Comparison of ENCODE assay signal across 8 cellular contexts in the genomic region with DNA sequence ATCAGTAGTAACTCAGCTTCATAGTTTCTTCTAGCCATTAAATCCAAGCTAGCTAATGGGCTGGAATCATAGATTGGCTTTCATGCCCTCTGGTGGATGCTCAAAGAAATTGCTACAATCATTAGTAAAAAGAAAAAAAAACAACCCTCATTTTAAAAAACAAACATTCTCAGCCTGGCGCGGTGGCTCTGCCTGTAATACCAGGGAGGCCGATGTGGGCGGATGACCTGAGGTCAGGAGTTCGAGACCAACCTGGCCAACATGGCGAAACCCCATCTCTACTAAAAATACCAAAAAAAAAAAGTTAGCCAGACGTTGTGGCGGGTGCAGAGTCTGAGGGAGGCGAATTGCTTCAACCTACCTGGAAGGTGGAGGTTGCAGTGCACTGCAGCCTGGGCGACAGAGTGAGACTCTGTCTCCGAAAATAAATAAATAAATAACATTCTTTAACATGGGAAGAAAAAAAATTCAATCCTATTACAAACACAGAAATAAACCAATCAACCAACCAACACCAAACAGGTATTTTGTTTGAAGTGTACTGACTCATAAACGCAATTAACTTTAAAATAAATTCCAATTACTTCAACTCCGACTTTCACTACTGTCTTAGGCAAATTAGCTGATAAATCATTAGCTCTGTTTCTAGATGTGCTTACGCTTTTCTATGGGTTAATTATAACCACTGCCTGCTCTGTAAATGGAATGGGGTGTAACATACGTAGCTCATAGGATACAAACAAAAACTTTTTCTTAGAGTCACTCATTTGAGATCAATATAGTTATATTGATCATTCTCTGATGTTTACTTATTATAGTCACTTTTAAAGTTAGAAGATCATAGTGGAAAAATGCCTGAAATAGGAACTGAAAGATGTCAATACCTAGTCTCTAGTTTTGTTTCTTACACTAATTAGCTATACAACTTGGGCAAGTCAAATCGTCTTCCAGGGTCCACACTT. TPM values are rescaled to one million over a fixed set of nuclear protein-coding genes. Genes with fewer than 3 reads are reported as not detected.
DNase-seq lines count a peak whose midpoint lies in the region; ATAC-seq and TF ChIP-seq lines count a peak whose summit lies in the region.

No MANE protein-coding gene starts in this region.

- DNase-seq in Right ventricle myocardium inferior (ENCODE audit: missing footprints) (peak; percentile 74), cardiac septum (ENCODE audit: low spot score) (no peak), NB4 (ENCODE audit: low read depth) (peak; percentile 65), SW 1271 (lab: John Stamatoyannopoulos, UW) (peak; percentile 63 to 89), brain pericyte (ENCODE audit: low read depth, low spot score) (peak; percentile 17), iPS-NIHi7 (ENCODE audit: extremely low spot score) (peak; percentile 54)
- peak; percentile 18 for DNase-seq in stimulated activated CD4-positive, alpha-beta T cell treated with anti-CD3 and anti-CD28 coated beads, Interleukin-4, amount 100 ng/mL, for 1 hour

- ATAC-seq in Right ventricle myocardium inferior = peak; percentile 34
- peak; percentile 66 for ATAC-seq in HG02678 (IDR thresholded peaks at IDR 0.05; ENCODE audit: unreplicated experiment)

- peak; percentile 48 for TF ChIP-seq CTCF in NB4 (IDR thresholded peaks at IDR 0.05; ENCODE audit: low read depth, low read length)

- intact Hi-C loops in Right ventricle myocardium inferior (cut with DNase I) = loop anchor here (10.0 kb wide), 1 partner anchor 460 kb away; no protein-coding TSS in a partner anchor
- intact Hi-C loops in cardiac septum (cut with DNase I) = loop anchor here (10.0 kb wide), 3 partner anchors 90 to 460 kb away; a partner anchor contains a TSS

- no peak for TF ChIP-seq POLR2A in NB4 (IDR thresholded peaks at IDR 0.05; ENCODE audit: extremely low read depth, insufficient read length)

- H3K4me3 ChIP-seq in NB4 (ENCODE audit: low read depth, low read length) = no peak overlapping the region

RNA-seq across cellular contexts. Expression of a gene that starts 24.9 kb away (rescaled TPM):
- not detected for total RNA-seq in Right ventricle myocardium inferior
- not detected for total RNA-seq in cardiac septum

RNA-seq across cellular contexts. Expression of a gene that starts 36.8 kb away (rescaled TPM):
- not detected for total RNA-seq in Right ventricle myocardium inferior
- total RNA-seq in cardiac septum = not detected
